Comparison of ENCODE assay signal across 8 cellular contexts in genomic region chr5:42718591-42718990, GRCh38. TPM values are rescaled to one million over a fixed set of nuclear protein-coding genes. Genes with fewer than 3 reads are reported as not detected.
DNase-seq lines count a peak whose midpoint lies in the region; ATAC-seq, FAIRE-seq and TF ChIP-seq lines count a peak whose summit lies in the region.

No MANE protein-coding gene starts in this region.

- H3K27me3 ChIP-seq in CD8-positive, alpha-beta memory T cell (ENCODE audit: insufficient read depth, low read length, poor library complexity, severe bottlenecking), result no peaks in the 10 kb centered on the region

- CTCF ChIA-PET in CD8-positive, alpha-beta memory T cell (lab: Charles Lee), result no interaction called here

- peaks cover 5% of the 10 kb centered on the region for H3K4me1 ChIP-seq in CD8-positive, alpha-beta memory T cell (ENCODE audit: insufficient read depth, low read length)

- no peak overlapping the region for H3K27ac ChIP-seq in CD8-positive, alpha-beta memory T cell (ENCODE audit: low read depth, low read length)

- H3K27ac Mint-ChIP-seq in CD8-positive, alpha-beta memory T cell, result peak overlapping the region in 6 of 8 donors; percentile 9 to 52 (median 21)

- FAIRE-seq in GM19239 (lab: Jason Lieb, UNC), result no peak

- peaks cover 22 to 34% (median 32%) of the 10 kb centered on the region in 3 donors for H3K4me1 Mint-ChIP-seq in CD8-positive, alpha-beta memory T cell

- no peaks in the 10 kb centered on the region for H3K9me3 Mint-ChIP-seq in CD8-positive, alpha-beta memory T cell

- H3K27me3 Mint-ChIP-seq in CD8-positive, alpha-beta memory T cell, result peaks cover 3 to 14% of the 10 kb centered on the region in 2 donors

- ATAC-seq in GM21423 (IDR thresholded peaks at IDR 0.05; ENCODE audit: unreplicated experiment), result peak; percentile 95
- ATAC-seq in HG03521 (IDR thresholded peaks at IDR 0.05; ENCODE audit: unreplicated experiment), result peak; percentile 88

- no peaks in the 10 kb centered on the region for H3K36me3 Mint-ChIP-seq in CD8-positive, alpha-beta memory T cell

- no peak for TF ChIP-seq CTCF in astrocyte of the cerebellum (IDR thresholded peaks at IDR 0.05; ENCODE audit: low read depth, low read length, missing control alignments)
- TF ChIP-seq CTCF in GM20000 (IDR thresholded peaks at IDR 0.05; ENCODE audit: extremely low read depth, missing control alignments), result no peak

- POLR2A ChIA-PET in CD8-positive, alpha-beta memory T cell (lab: Charles Lee), result interaction anchor here (1.3 to 1.6 kb wide), 2 partner anchors 402 to 765 kb away, joined by 4 to 5 read pairs; partner anchors contain the start of genes TMEM267 and ZNF131

- in situ Hi-C loops in astrocyte of the cerebellum (cut with HindIII; ENCODE audit: low sequenced_read_pairs), result no loop called here

- H3K4me3 ChIP-seq in CD8-positive, alpha-beta memory T cell (ENCODE audit: low read length), result no peak overlapping the region
- H3K4me3 ChIP-seq in astrocyte of the cerebellum (ENCODE audit: low read depth, low read length), result no peak overlapping the region

- H3K9me3 ChIP-seq in CD8-positive, alpha-beta memory T cell (ENCODE audit: low read length), result no peaks in the 10 kb centered on the region

- peak in 2 of 5 donors; percentile 17 to 40 for DNase-seq in CD8-positive, alpha-beta memory T cell
- DNase-seq in astrocyte of the cerebellum (ENCODE audit: low read depth) (peak; percentile 40), COLO829 (ENCODE audit: low spot score) (no peak), C1 segment of cervical spinal cord (lab: John Stamatoyannopoulos, UW) (no peak), GM20000 (ENCODE audit: low spot score) (no peak), GM19239 (ENCODE audit: insufficient read length, low spot score) (no peak)

- H3K4me3 Mint-ChIP-seq in CD8-positive, alpha-beta memory T cell, result peak overlapping the region in 6 of 7 donors; percentile 1 to 59 (median 46)

- no peaks in the 10 kb centered on the region for H3K36me3 ChIP-seq in CD8-positive, alpha-beta memory T cell (ENCODE audit: insufficient read depth, low read length)

RNA-seq across cellular contexts. Expression of gene CCDC152, which starts 38.0 kb away (rescaled TPM):
- total RNA-seq in CD8-positive, alpha-beta memory T cell, result 10 to 100 TPM; 14.5 to 16.2 TPM
- 3.4 TPM for polyA plus RNA-seq in CD8-positive, alpha-beta memory T cell
